ENCODE assay signal across 24 cellular contexts in the genomic region with DNA sequence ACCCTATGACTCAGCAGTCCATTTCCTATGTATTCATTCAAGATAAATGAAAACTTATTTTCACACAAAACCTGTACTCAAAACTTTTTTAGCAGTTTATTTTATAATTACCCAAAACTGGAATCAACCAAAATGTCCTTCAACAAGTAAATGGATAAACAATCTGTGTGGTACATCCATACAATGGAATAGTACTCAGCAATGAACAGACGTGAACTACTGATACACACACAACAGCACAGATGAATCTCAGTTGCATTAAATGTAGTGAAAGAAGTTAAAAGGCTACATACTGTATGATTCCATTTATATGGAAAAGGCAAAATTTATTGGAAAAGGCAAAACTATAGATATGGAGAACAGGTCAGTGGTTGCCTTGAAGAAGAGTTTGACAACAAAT.
DNase-seq lines count a peak whose midpoint lies in the region; ATAC-seq, FAIRE-seq and TF ChIP-seq lines count a peak whose summit lies in the region.
"Had no signal": no experiment of that assay in that cellular context is flagged by ENCODE, and none has a peak within 500 bp of the region (broad histone marks: within the 10 kb centered on the region; RNA-seq: fewer than 3 reads in every experiment).

No MANE protein-coding gene starts in this region.

- TF ChIP-seq POLR2A in K562 (conservative IDR thresholded peaks at IDR 0.05), result no peak

- peaks cover 6 to 31% of the 10 kb centered on the region in 2 experiments for H3K36me3 ChIP-seq in SK-N-SH (replicated peaks in 1 of 2; ENCODE audit: control insufficient read depth in 1 of 2, insufficient read depth in 2 of 2, low read length in 1 of 2)
- peaks cover 12% of the 10 kb centered on the region for H3K36me3 ChIP-seq in PC-3 (ENCODE audit: low read depth, low read length)
- H3K36me3 ChIP-seq in K562 (ENCODE audit: control insufficient read depth, insufficient read depth, low read length), result 0 out of 3 replicates have a peak, but pooled peaks cover 8% of the 10 kb centered on the region

- TF ChIP-seq CTCF in SK-N-SH (IDR thresholded peaks at IDR 0.05) (no peak), PC-3 (conservative IDR thresholded peaks at IDR 0.05; ENCODE audit: low read depth, low read length) (no peak), K562 (IDR thresholded peaks at IDR 0.05 in 2 of 3, conservative IDR thresholded peaks at IDR 0.05 in 1 of 3; ENCODE audit: insufficient read depth in 2 of 3, low read depth in 1 of 3, low read length in 3 of 3) (no peak)

- no peak overlapping the region for H3K27ac ChIP-seq in SK-N-SH (ENCODE audit: low read depth in 2 of 2, low read length in 1 of 2)
- H3K27ac ChIP-seq in PC-3 (ENCODE audit: low read length), result no peak overlapping the region
- no peak overlapping the region for H3K27ac ChIP-seq in K562 (ENCODE audit: extremely low read depth, low read depth, low read length)
- H3K27ac ChIP-seq: 22Rv1; A549; BLaER1 treated with 17β-estradiol and CSF1 and Interleukin-3, amounts not matched to agents 10 nM and 100 nM; C4-2B had no signal

- H3F3A ChIP-seq in SK-N-SH (replicated peaks; ENCODE audit: insufficient read depth) (no peaks in the 10 kb centered on the region), PC-3 (ENCODE audit: low read length, unreplicated experiment) (no peaks in the 10 kb centered on the region)

- FAIRE-seq in K562 (lab: Jason Lieb, UNC), result no peak
- FAIRE-seq: D721Med, GM12891, GM19239 had no signal

- H3K9ac ChIP-seq in SK-N-SH, result no peak overlapping the region
- no peak overlapping the region for H3K9ac ChIP-seq in PC-3 (ENCODE audit: low read length)
- no peak overlapping the region for H3K9ac ChIP-seq in K562 (ENCODE audit: insufficient read depth in 1 of 2, low read depth in 2 of 2, low read length in 2 of 2)
- H3K9ac ChIP-seq: BLaER1 treated with 17β-estradiol and CSF1 and Interleukin-3, amounts not matched to agents 10 nM and 100 nM had no signal

- H3K9me2 ChIP-seq in SK-N-SH (no peaks in the 10 kb centered on the region), PC-3 (replicated peaks; ENCODE audit: low read length) (no peaks in the 10 kb centered on the region)

- H3K9me3 ChIP-seq in SK-N-SH (no peaks in the 10 kb centered on the region), PC-3 (ENCODE audit: low read length) (no peaks in the 10 kb centered on the region), K562 (replicated peaks; ENCODE audit: control insufficient read depth, insufficient read depth, low read depth, low read length) (no peaks in the 10 kb centered on the region)
- H3K9me3 ChIP-seq: A549, Caco-2 had no signal

- no peak for TF ChIP-seq RAD21 in SK-N-SH (IDR thresholded peaks at IDR 0.05; ENCODE audit: low read length)
- no peak for TF ChIP-seq RAD21 in K562 (CRISPR knock-in tag; conservative IDR thresholded peaks at IDR 0.05 in 1 of 2, IDR thresholded peaks at IDR 0.05 in 1 of 2)

- H3K27me3 ChIP-seq in SK-N-SH (ENCODE audit: insufficient read depth) (no peaks in the 10 kb centered on the region), PC-3 (ENCODE audit: low read length) (no peaks in the 10 kb centered on the region), K562 (ENCODE audit: control insufficient read depth in 2 of 2, insufficient read depth in 2 of 2, low read length in 2 of 2) (no peaks in the 10 kb centered on the region)
- H3K27me3 ChIP-seq: BLaER1 treated with 17β-estradiol and CSF1 and Interleukin-3, amounts not matched to agents 10 nM and 100 nM had no signal

- TF ChIP-seq EP300 in SK-N-SH (IDR thresholded peaks at IDR 0.05; ENCODE audit: borderline replicate concordance in 1 of 2, low read depth in 1 of 2, low read length in 1 of 2), result no peak
- TF ChIP-seq EP300 in K562 (IDR thresholded peaks at IDR 0.05; ENCODE audit: low read length), result no peak

- no peaks in the 10 kb centered on the region for H3K4me1 ChIP-seq in SK-N-SH (ENCODE audit: control insufficient read depth in 1 of 2, insufficient read depth in 2 of 2, low read depth in 1 of 2, low read length in 1 of 2)
- H3K4me1 ChIP-seq in PC-3 (ENCODE audit: insufficient read depth, low read length), result no peaks in the 10 kb centered on the region
- H3K4me1 ChIP-seq in K562 (replicated peaks in 1 of 2; ENCODE audit: control insufficient read depth in 2 of 2, insufficient read depth in 2 of 2, low read length in 2 of 2), result no peaks in the 10 kb centered on the region
- H3K4me1 ChIP-seq: A549; BLaER1 treated with 17β-estradiol and CSF1 and Interleukin-3, amounts not matched to agents 10 nM and 100 nM; Caco-2 had no signal

- H2AFZ ChIP-seq in SK-N-SH (ENCODE audit: low read depth), result no peak overlapping the region
- H2AFZ ChIP-seq in PC-3 (ENCODE audit: low read length), result no peak overlapping the region
- no peak overlapping the region for H2AFZ ChIP-seq in K562 (ENCODE audit: low read depth, low read length)

- CTCF ChIA-PET in SK-N-SH (lab: Yijun Ruan, JAX), result interaction anchor here (2.8 kb wide), 1 partner anchor 16 kb away, joined by 13 read pairs; no protein-coding TSS in a partner anchor
- CTCF ChIA-PET in PC-3 (lab: Charles Lee), result interaction anchor here (0.6 kb wide), 1 partner anchor 57 kb away, joined by 4 read pairs; no protein-coding TSS in a partner anchor
- CTCF ChIA-PET in K562 (lab: Yijun Ruan, JAX; ENCODE audit: low intra/inter-chr PET ratio), result no interaction called here

- H3K79me2 ChIP-seq in SK-N-SH (ENCODE audit: insufficient read depth), result no peaks in the 10 kb centered on the region
- no peaks in the 10 kb centered on the region for H3K79me2 ChIP-seq in PC-3 (ENCODE audit: low read length)
- no peaks in the 10 kb centered on the region for H3K79me2 ChIP-seq in K562 (ENCODE audit: control insufficient read depth, insufficient read depth, low read length)

- in situ Hi-C loops in K562 (cut with MboI), result no loop called here

- no peak for ATAC-seq in SK-N-SH treated with all-trans-retinoic acid at 6 μM for 48 hours
- ATAC-seq in PC-3, result peak; percentile 22; the same call in 1 of the 2 replicates
- no peak for ATAC-seq in K562
- no peak for ATAC-seq in HG02798 (IDR thresholded peaks at IDR 0.05; ENCODE audit: poor library complexity, unreplicated experiment)
- ATAC-seq: A549; CD8-positive, alpha-beta T cell had no signal

- no peaks in the 10 kb centered on the region for H4K20me1 ChIP-seq in SK-N-SH (ENCODE audit: insufficient read depth)
- no peaks in the 10 kb centered on the region for H4K20me1 ChIP-seq in PC-3 (ENCODE audit: low read length)
- H4K20me1 ChIP-seq in K562 (replicated peaks; ENCODE audit: control insufficient read depth, insufficient read depth, low read length), result no peaks in the 10 kb centered on the region
- H4K20me1 ChIP-seq: BLaER1 treated with 17β-estradiol and CSF1 and Interleukin-3, amounts not matched to agents 10 nM and 100 nM had no signal

- BruUV-seq in PC-3 (replicated peaks; lab: Mats Ljungman, UMichigan) (no TSS peak), K562 (replicated peaks; lab: Mats Ljungman, UMichigan) (no TSS peak)

- DNase-seq in SK-N-SH (no peak), PC-3 (no peak), K562 (ENCODE audit: extremely low read depth in 1 of 4, low spot score in 3 of 4) (no peak), DMS153 treated with DMSO at 0.1 percent for 48 hours (lab: John Stamatoyannopoulos, UW; ENCODE audit: unreplicated experiment) (no peak), pons (ENCODE audit: low spot score) (no peak)
- DNase-seq: AML-193; Caco-2; Calu3; CD4-positive, alpha-beta T cell; CD8-positive, alpha-beta T cell; DMS53; DMS79; DND-41; EL; GDM1 had no signal

- no peak overlapping the region for H3K4me2 ChIP-seq in SK-N-SH
- H3K4me2 ChIP-seq in PC-3 (ENCODE audit: low read length), result no peak overlapping the region
- no peak overlapping the region for H3K4me2 ChIP-seq in K562 (ENCODE audit: insufficient read depth, low read length)
- H3K4me2 ChIP-seq: A549; BLaER1 treated with 17β-estradiol and CSF1 and Interleukin-3, amounts not matched to agents 10 nM and 100 nM had no signal

- no peaks in the 10 kb centered on the region for H3K9me1 ChIP-seq in K562 (ENCODE audit: control insufficient read depth, insufficient read depth, low read length)

- intact Hi-C loops in PC-3 (cut with micrococcal nuclease), result no loop called here
- intact Hi-C loops in K562 (cut with micrococcal nuclease), result no loop called here

- H3K4me3 ChIP-seq in SK-N-SH (ENCODE audit: low read depth in 2 of 2, low read length in 1 of 2) (no peak overlapping the region), PC-3 (ENCODE audit: low read length) (no peak overlapping the region), K562 (no peak overlapping the region)
- H3K4me3 ChIP-seq: A549; BLaER1 treated with 17β-estradiol and CSF1 and Interleukin-3, amounts not matched to agents 10 nM and 100 nM had no signal

- POLR2A ChIA-PET in SK-N-SH (lab: Yijun Ruan, JAX) (no interaction called here), PC-3 (lab: Charles Lee; ENCODE audit: unreplicated experiment) (no interaction called here), K562 (lab: Yijun Ruan, JAX) (no interaction called here)

- 100% methylated on average over 1 of the region's 1 CpG for WGBS in SK-N-SH (ENCODE audit: low lambda C conversion rate)
- WGBS in K562 (ENCODE audit: insufficient coverage, low coverage, missing lambda C conversion rate), result 89% methylated on average over 1 of the region's 1 CpG

TF ChIP-seq in SK-N-SH treated with all-trans-retinoic acid at 6 μM for 48 hours, 23 proteins besides CTCF, POLR2A, EP300 and RAD21:
- TF ChIP-seq TCF4 (CRISPR knock-in tag; IDR thresholded peaks at IDR 0.05; ENCODE audit: borderline replicate concordance), result no peak
- no peak for TF ChIP-seq TOX (CRISPR knock-in tag; IDR thresholded peaks at IDR 0.05; ENCODE audit: borderline replicate concordance)
- TF ChIP-seq ZNF8 (CRISPR knock-in tag; IDR thresholded peaks at IDR 0.05), result peak; percentile 96
- no peak for TF ChIP-seq OSR1 (CRISPR knock-in tag; IDR thresholded peaks at IDR 0.05)
TF ChIP-seq in SK-N-SH treated with all-trans-retinoic acid at 6 μM for 48 hours: peak in this region for 1.

TF ChIP-seq in SK-N-SH, 30 proteins besides CTCF, POLR2A, EP300 and RAD21 (continues in another document):
- TF ChIP-seq RFX5 (IDR thresholded peaks at IDR 0.05; ENCODE audit: low read length), result no peak

TF ChIP-seq in K562, 482 proteins besides CTCF, POLR2A, EP300 and RAD21 (continues in another document):
- TF ChIP-seq RBM25 (IDR thresholded peaks at IDR 0.05; ENCODE audit: low read depth, low read length, severe bottlenecking) (peak; percentile 37), NCOR1 (IDR thresholded peaks at IDR 0.05) (no peak), ZNF24 (IDR thresholded peaks at IDR 0.05) (peak; percentile 36; the same call in 1 of the 2 replicates)
